In genomic region chr16:745739-746138, GRCh38 we compare ENCODE assay signal across 1 cellular context.
TF ChIP-seq lines count a peak whose summit lies in the region.

No MANE protein-coding gene starts in this region.

TF ChIP-seq in HepG2, 621 proteins besides CTCF, POLR2A, EP300 and RAD21 (continues in another document):
- TF ChIP-seq ZNF678 (CRISPR knock-in tag; IDR thresholded peaks at IDR 0.05), result no peak
- no peak for TF ChIP-seq MXD3 (CRISPR knock-in tag; IDR thresholded peaks at IDR 0.05)
- TF ChIP-seq ZNF3 (CRISPR knock-in tag; IDR thresholded peaks at IDR 0.05), result no peak
- TF ChIP-seq CHD2 (IDR thresholded peaks at IDR 0.05; ENCODE audit: low read depth, low read length), result 0 out of 2 replicates have a peak, but pooled peaks have one; percentile 26
- no peak for TF ChIP-seq PTBP1 (IDR thresholded peaks at IDR 0.05; ENCODE audit: low read depth, low read length, poor library complexity, severe bottlenecking)
- no peak for TF ChIP-seq TEAD2 (CRISPR knock-in tag; IDR thresholded peaks at IDR 0.05)
- no peak for TF ChIP-seq BRD4 (CRISPR knock-in tag; IDR thresholded peaks at IDR 0.05)
- no peak for TF ChIP-seq ZZZ3 (CRISPR knock-in tag; IDR thresholded peaks at IDR 0.05; ENCODE audit: borderline replicate concordance)
- TF ChIP-seq TRIM22 (IDR thresholded peaks at IDR 0.05), result no peak
- no peak for TF ChIP-seq TAF1 (CRISPR knock-in tag; IDR thresholded peaks at IDR 0.05)
- TF ChIP-seq ZNF281 (CRISPR knock-in tag; IDR thresholded peaks at IDR 0.05; ENCODE audit: borderline replicate concordance), result peak; percentile 55; the same call in 1 of the 2 replicates
- peak; percentile 37; the same call in 1 of the 2 replicates for TF ChIP-seq KDM2A (CRISPR knock-in tag; IDR thresholded peaks at IDR 0.05; ENCODE audit: borderline replicate concordance, low read depth)
- TF ChIP-seq ZBTB7B (CRISPR knock-in tag; IDR thresholded peaks at IDR 0.05), result 0 out of 2 replicates have a peak, but pooled peaks have one; percentile 30
- TF ChIP-seq CC2D1A (CRISPR knock-in tag; IDR thresholded peaks at IDR 0.05), result no peak
- no peak for TF ChIP-seq ESRRA (CRISPR knock-in tag; IDR thresholded peaks at IDR 0.05; ENCODE audit: low read depth)
- no peak for TF ChIP-seq ZNF609 (CRISPR knock-in tag; IDR thresholded peaks at IDR 0.05; ENCODE audit: borderline replicate concordance)
- TF ChIP-seq ATF3 (CRISPR knock-in tag; IDR thresholded peaks at IDR 0.05), result no peak
- no peak for TF ChIP-seq MEF2D (CRISPR knock-in tag; IDR thresholded peaks at IDR 0.05)
- TF ChIP-seq JDP2 (CRISPR knock-in tag; IDR thresholded peaks at IDR 0.05; ENCODE audit: borderline replicate concordance), result no peak
- TF ChIP-seq ZBTB8A (CRISPR knock-in tag; IDR thresholded peaks at IDR 0.05; ENCODE audit: borderline replicate concordance, low read depth), result no peak
- no peak for TF ChIP-seq ZNF570 (CRISPR knock-in tag; IDR thresholded peaks at IDR 0.05; ENCODE audit: borderline replicate concordance)
- no peak for TF ChIP-seq NR3C1 (CRISPR knock-in tag; IDR thresholded peaks at IDR 0.05)
- TF ChIP-seq STAG1 (CRISPR knock-in tag; IDR thresholded peaks at IDR 0.05), result peak; percentile 51
- TF ChIP-seq LCORL (IDR thresholded peaks at IDR 0.05), result no peak
- TF ChIP-seq LCORL (CRISPR knock-in tag; IDR thresholded peaks at IDR 0.05), result 0 out of 2 replicates have a peak, but pooled peaks have one; percentile 14
- no peak for TF ChIP-seq ZNF407 (CRISPR knock-in tag; IDR thresholded peaks at IDR 0.05; ENCODE audit: not compliant biosample characterization)
- 0 out of 2 replicates have a peak, but pooled peaks have one; percentile 47 for TF ChIP-seq KDM4B (CRISPR knock-in tag; IDR thresholded peaks at IDR 0.05)
- peak; percentile 73; the same call in 1 of the 2 replicates for TF ChIP-seq PATZ1 (CRISPR knock-in tag; IDR thresholded peaks at IDR 0.05)
- no peak for TF ChIP-seq CREB1 (IDR thresholded peaks at IDR 0.05)
- no peak for TF ChIP-seq CREB1 (CRISPR knock-in tag; IDR thresholded peaks at IDR 0.05)
- 0 out of 2 replicates have a peak, but pooled peaks have one; percentile 13 for TF ChIP-seq SAP130 (CRISPR knock-in tag; IDR thresholded peaks at IDR 0.05; ENCODE audit: low read depth)
- TF ChIP-seq ATF1 (CRISPR knock-in tag; IDR thresholded peaks at IDR 0.05), result no peak
- no peak for TF ChIP-seq KMT2B (CRISPR knock-in tag; IDR thresholded peaks at IDR 0.05)
- TF ChIP-seq MYC (CRISPR knock-in tag; IDR thresholded peaks at IDR 0.05; ENCODE audit: borderline replicate concordance), result no peak
- TF ChIP-seq MAZ (IDR thresholded peaks at IDR 0.05; ENCODE audit: borderline replicate concordance, low read depth, low read length), result no peak
- TF ChIP-seq MAZ (CRISPR knock-in tag; IDR thresholded peaks at IDR 0.05; ENCODE audit: low read depth), result peak; percentile 37; the same call in 1 of the 2 replicates
- peak; percentile 17; the same call in 1 of the 2 replicates for TF ChIP-seq ZNF788 (CRISPR knock-in tag; IDR thresholded peaks at IDR 0.05; ENCODE audit: borderline replicate concordance)
